Comparison of ENCODE assay signal across 29 cellular contexts in genomic region chr7:138569418-138569817, GRCh38.
"Had no signal": no experiment of that assay in that cellular context is flagged by ENCODE, and none has a peak within 500 bp of the region (broad histone marks: within the 10 kb centered on the region; RNA-seq: fewer than 3 reads in every experiment).

No MANE protein-coding gene starts in this region.

- H3K9me3 ChIP-seq: testis had no signal

- H3K4me3 Mint-ChIP-seq: naive thymus-derived CD4-positive, alpha-beta T cell; natural killer cell; nephron; stimulated activated memory B cell treated with anti-CD40 and anti-IgM and Interleukin-4, amounts not matched to agents 10 μg/mL and 1 μg/mL and 100 μg/mL, for 72 hours; stimulated activated naive CD8-positive, alpha-beta T cell treated with anti-CD3 and anti-CD28 coated beads, Interleukin-15, amount 100 ng/mL, for 72 hours; type B pancreatic cell had no signal

- H3K27ac Mint-ChIP-seq: naive thymus-derived CD4-positive, alpha-beta T cell; natural killer cell; nephron; stimulated activated memory B cell treated with anti-CD40 and anti-IgM and Interleukin-4, amounts not matched to agents 10 μg/mL and 1 μg/mL and 100 μg/mL, for 72 hours; type B pancreatic cell had no signal

- H3K4me1 Mint-ChIP-seq: natural killer cell; nephron; stimulated activated memory B cell treated with anti-CD40 and anti-IgM and Interleukin-4, amounts not matched to agents 10 μg/mL and 1 μg/mL and 100 μg/mL, for 72 hours; stimulated activated naive CD8-positive, alpha-beta T cell treated with anti-CD3 and anti-CD28 coated beads, Interleukin-15, amount 100 ng/mL, for 72 hours had no signal

- H3K4me3 ChIP-seq: pancreas, psoas muscle, skin epidermis, smooth muscle cell, spleen, suprapubic skin, testis, tibial artery, transverse colon, upper lobe of right lung, uterus had no signal

- H3K27me3 ChIP-seq: neutrophil, pancreas, spleen, suprapubic skin, testis, tibial artery, transverse colon, upper lobe of right lung, uterus had no signal

- DNase-seq: naive thymus-derived CD4-positive, alpha-beta T cell; natural killer cell; nucleus accumbens; pancreas; psoas muscle; right cardiac atrium; spleen; stimulated activated CD4-positive, alpha-beta T cell treated with anti-CD3 and anti-CD28 coated beads, Interleukin-12 subunit alpha, Interleukin-12 subunit beta, amount 100 ng/mL, for 4 hours; stimulated activated CD4-positive, alpha-beta T cell treated with anti-CD3 and anti-CD28 coated beads, Interleukin-1b, Interleukin-23, amount 100 ng/mL, for 48 hours; stimulated activated CD4-positive, alpha-beta T cell treated with anti-CD3 and anti-CD28 coated beads, Interleukin-4, amount 100 ng/mL, for 1 hour; stimulated activated CD4-positive, alpha-beta T cell treated with anti-CD3 and anti-CD28 coated beads, Interleukin-4, amount 100 ng/mL, for 4 hours; stimulated activated CD8-positive, alpha-beta memory T cell treated with anti-CD3 and anti-CD28 coated beads, Interleukin-4, amount 100 ng/mL, for 48 hours; stimulated activated naive CD4-positive, alpha-beta T cell; stimulated activated naive CD8-positive, alpha-beta T cell treated with anti-CD3 and anti-CD28 coated beads, Interleukin-15, amount 100 ng/mL, for 72 hours; stimulated activated naive CD8-positive, alpha-beta T cell treated with anti-CD3 and anti-CD28 coated beads, Interleukin-15, Interleukin-2, amounts not matched to agents 100 U/mL and 50 U/mL, for 24 hours; substantia nigra; testis; tibial artery; transverse colon; upper lobe of right lung; uterus had no signal

- H3K27me3 Mint-ChIP-seq: naive thymus-derived CD4-positive, alpha-beta T cell; stimulated activated memory B cell treated with anti-CD40 and anti-IgM and Interleukin-4, amounts not matched to agents 10 μg/mL and 1 μg/mL and 100 μg/mL, for 72 hours; stimulated activated naive CD8-positive, alpha-beta T cell treated with anti-CD3 and anti-CD28 coated beads, Interleukin-15, amount 100 ng/mL, for 72 hours; type B pancreatic cell had no signal

- FAIRE-seq: pancreas had no signal

- H3K4me2 ChIP-seq: smooth muscle cell had no signal

- H3K4me1 ChIP-seq: pancreas, psoas muscle, spleen, suprapubic skin, testis, tibial artery, transverse colon, upper lobe of right lung, uterus had no signal

- H3K27ac ChIP-seq: neutrophil, pancreas, psoas muscle, skin epidermis, spleen, suprapubic skin, testis, tibial artery, transverse colon, upper lobe of right lung, uterus had no signal

- ATAC-seq: naive thymus-derived CD4-positive, alpha-beta T cell; natural killer cell; pancreas; psoas muscle; right cardiac atrium; sciatic nerve; stimulated activated memory B cell treated with anti-CD40 and anti-IgM and Interleukin-4, amounts not matched to agents 10 μg/mL and 1 μg/mL and 100 μg/mL, for 72 hours; stimulated activated naive CD8-positive, alpha-beta T cell treated with anti-CD3 and anti-CD28 coated beads, Interleukin-15, amount 100 ng/mL, for 72 hours; stimulated activated naive CD8-positive, alpha-beta T cell treated with anti-CD3 and anti-CD28 coated beads, Interleukin-15, Interleukin-2, amounts not matched to agents 100 U/mL and 50 U/mL, for 24 hours; upper lobe of right lung had no signal
